18 cellular contexts compared by ENCODE assay signal in the genomic region with DNA sequence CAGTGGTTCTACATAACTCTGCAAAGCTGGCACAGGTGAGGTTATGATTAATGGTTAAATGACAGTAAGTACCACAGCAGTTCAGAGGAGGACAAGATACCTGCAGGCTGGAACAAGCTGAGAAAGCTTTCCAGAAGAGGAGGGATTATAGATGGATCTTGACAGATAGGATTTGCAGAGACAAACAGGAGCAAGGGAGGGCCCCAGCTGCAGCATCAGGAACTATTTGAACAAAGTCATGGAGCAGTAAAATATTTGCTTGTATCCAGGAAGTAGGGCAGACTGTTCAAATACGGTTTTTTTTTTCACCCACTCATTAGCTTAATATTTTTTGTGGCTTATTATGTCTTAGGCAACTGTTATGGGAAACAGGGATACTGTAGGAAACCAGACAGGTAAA.
A peak's percentile ranks its signal among the peaks of the same experiment; 100 is the strongest.
DNase-seq lines count a peak whose midpoint lies in the region; ATAC-seq and TF ChIP-seq lines count a peak whose summit lies in the region.
"Had no signal": no experiment of that assay in that cellular context is flagged by ENCODE, and none has a peak within 500 bp of the region (broad histone marks: within the 10 kb centered on the region; RNA-seq: fewer than 3 reads in every experiment).

No MANE protein-coding gene starts in this region.

- ATAC-seq in body of pancreas (peak; percentile 69), right lobe of liver (peak; percentile 70 to 92 (median 84)), GM23338 (no peak), GM19395 (IDR thresholded peaks at IDR 0.05; ENCODE audit: unreplicated experiment) (no peak), GM21360 (IDR thresholded peaks at IDR 0.05; ENCODE audit: unreplicated experiment) (no peak)
- ATAC-seq: stimulated activated naive CD8-positive, alpha-beta T cell treated with anti-CD3 and anti-CD28 coated beads, Interleukin-15, Interleukin-2, amounts not matched to agents 100 U/mL and 50 U/mL, for 24 hours had no signal

- no peaks in the 10 kb centered on the region for H3K4me1 Mint-ChIP-seq in GM23338

- H3K36me3 Mint-ChIP-seq in GM23338 (ENCODE audit: low read depth) = no peaks in the 10 kb centered on the region

- H3K9me3 ChIP-seq in body of pancreas (no peaks in the 10 kb centered on the region), right lobe of liver (no peaks in the 10 kb centered on the region)

- no peaks in the 10 kb centered on the region for H3K79me2 ChIP-seq in GM23338 (replicated peaks; ENCODE audit: insufficient read depth)

- peaks cover 35% of the 10 kb centered on the region for H3K4me1 ChIP-seq in body of pancreas
- peaks cover 0 to 28% (median 16%) of the 10 kb centered on the region in 4 donors for H3K4me1 ChIP-seq in right lobe of liver
- no peaks in the 10 kb centered on the region for H3K4me1 ChIP-seq in GM23338 (ENCODE audit: insufficient read depth)

- no peaks in the 10 kb centered on the region for H4K20me1 ChIP-seq in GM23338 (replicated peaks; ENCODE audit: insufficient read depth)

- no peaks in the 10 kb centered on the region for H3K9me2 ChIP-seq in GM23338 (ENCODE audit: insufficient read depth)

- H3K9me3 Mint-ChIP-seq in GM23338 = no peaks in the 10 kb centered on the region

- no peak overlapping the region for H3K27ac Mint-ChIP-seq in GM23338
- H3K27ac Mint-ChIP-seq: B cell had no signal

- no peak overlapping the region for H3K4me3 Mint-ChIP-seq in GM23338
- H3K4me3 Mint-ChIP-seq: B cell had no signal

- H3K27ac ChIP-seq in body of pancreas (peak overlapping the region in 3 of 4 donors; percentile 43 to 70 (median 57)), right lobe of liver (peak overlapping the region in 2 of 3 donors; percentile 2 to 37), GM23338 (ENCODE audit: low read depth) (no peak overlapping the region)
- H3K27ac ChIP-seq: GM23248 had no signal

- TF ChIP-seq CTCF in body of pancreas (IDR thresholded peaks at IDR 0.05) = no peak
- no peak for TF ChIP-seq CTCF in right lobe of liver (IDR thresholded peaks at IDR 0.05)
- TF ChIP-seq CTCF in GM23338 (conservative IDR thresholded peaks at IDR 0.05; ENCODE audit: low read depth in 2 of 2) = no peak

- no peak overlapping the region; the same call in 1 of the 2 replicates for H2AFZ ChIP-seq in GM23338
- H2AFZ ChIP-seq: GM23248 had no signal

- H3K36me3 ChIP-seq in body of pancreas (replicated peaks in 1 of 2; ENCODE audit: insufficient read depth in 1 of 2, low read depth in 2 of 2) (no peaks in the 10 kb centered on the region), right lobe of liver (no peaks in the 10 kb centered on the region), GM23338 (ENCODE audit: insufficient read depth) (no peaks in the 10 kb centered on the region)

- no peaks in the 10 kb centered on the region for H3K27me3 Mint-ChIP-seq in GM23338 (ENCODE audit: insufficient read depth, low read depth, poor library complexity)
- H3K27me3 Mint-ChIP-seq: B cell had no signal

- H3K27me3 ChIP-seq in body of pancreas = no peaks in the 10 kb centered on the region
- H3K27me3 ChIP-seq in right lobe of liver = no peaks in the 10 kb centered on the region
- H3K27me3 ChIP-seq in GM23338 (ENCODE audit: insufficient read depth) = no peaks in the 10 kb centered on the region

- no peak overlapping the region for H3K4me3 ChIP-seq in body of pancreas
- no peak overlapping the region for H3K4me3 ChIP-seq in right lobe of liver
- H3K4me3 ChIP-seq in GM23338 = no peak overlapping the region
- H3K4me3 ChIP-seq: GM23248 had no signal

- intact Hi-C loops in body of pancreas (cut with DNase I) (no loop called here), right lobe of liver (cut with DNase I) (no loop called here)

- TF ChIP-seq POLR2A in body of pancreas (IDR thresholded peaks at IDR 0.05) (no peak), right lobe of liver (IDR thresholded peaks at IDR 0.05) (no peak)

- 0 to 6% methylated on average over 1 of the region's 1 CpG for WGBS in body of pancreas, 2 donors
- WGBS in right lobe of liver (ENCODE audit: insufficient coverage, low coverage, low lambda C conversion rate, missing lambda C conversion rate) = 0% methylated on average over 1 of the region's 1 CpG

- no peaks in the 10 kb centered on the region for H3F3A ChIP-seq in GM23338 (replicated peaks; ENCODE audit: low read depth)

- no peak overlapping the region for H3K4me2 ChIP-seq in GM23338

- DNase-seq in DMS53 treated with DMSO at 0.1 percent for 48 hours (lab: John Stamatoyannopoulos, UW; ENCODE audit: unreplicated experiment) (peak; percentile 78), NCI-H524 (lab: John Stamatoyannopoulos, UW) (peak; percentile 18 to 77), body of pancreas (peak; percentile 19 to 57 (median 40)), right lobe of liver (peak in 1 of 3 donors; percentile 42), NCI-H2196 (lab: John Stamatoyannopoulos, UW; ENCODE audit: unreplicated experiment) (no peak), GM23338 (ENCODE audit: low spot score) (no peak)
- DNase-seq: activated effector memory CD4-positive, alpha-beta T cell treated with anti-CD3 and anti-CD28 coated beads, Interleukin-2, amount 50 U/mL, for 16 hours; aorta; cortex of kidney; DMS79; erythroblast; GM23248; NCI-H1048; stimulated activated naive CD8-positive, alpha-beta T cell treated with anti-CD3 and anti-CD28 coated beads, Interleukin-15, Interleukin-2, amounts not matched to agents 100 U/mL and 50 U/mL, for 24 hours; SW 1271 had no signal

TF ChIP-seq in GM23338, 12 proteins besides CTCF, POLR2A, EP300 and RAD21 (continues in another document):
- TF ChIP-seq, protein P1, sequence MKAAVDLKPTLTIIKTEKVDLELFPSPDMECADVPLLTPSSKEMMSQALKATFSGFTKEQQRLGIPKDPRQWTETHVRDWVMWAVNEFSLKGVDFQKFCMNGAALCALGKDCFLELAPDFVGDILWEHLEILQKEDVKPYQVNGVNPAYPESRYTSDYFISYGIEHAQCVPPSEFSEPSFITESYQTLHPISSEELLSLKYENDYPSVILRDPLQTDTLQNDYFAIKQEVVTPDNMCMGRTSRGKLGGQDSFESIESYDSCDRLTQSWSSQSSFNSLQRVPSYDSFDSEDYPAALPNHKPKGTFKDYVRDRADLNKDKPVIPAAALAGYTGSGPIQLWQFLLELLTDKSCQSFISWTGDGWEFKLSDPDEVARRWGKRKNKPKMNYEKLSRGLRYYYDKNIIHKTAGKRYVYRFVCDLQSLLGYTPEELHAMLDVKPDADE (IDR thresholded peaks at IDR 0.05) = no peak
- TF ChIP-seq, protein P2, sequence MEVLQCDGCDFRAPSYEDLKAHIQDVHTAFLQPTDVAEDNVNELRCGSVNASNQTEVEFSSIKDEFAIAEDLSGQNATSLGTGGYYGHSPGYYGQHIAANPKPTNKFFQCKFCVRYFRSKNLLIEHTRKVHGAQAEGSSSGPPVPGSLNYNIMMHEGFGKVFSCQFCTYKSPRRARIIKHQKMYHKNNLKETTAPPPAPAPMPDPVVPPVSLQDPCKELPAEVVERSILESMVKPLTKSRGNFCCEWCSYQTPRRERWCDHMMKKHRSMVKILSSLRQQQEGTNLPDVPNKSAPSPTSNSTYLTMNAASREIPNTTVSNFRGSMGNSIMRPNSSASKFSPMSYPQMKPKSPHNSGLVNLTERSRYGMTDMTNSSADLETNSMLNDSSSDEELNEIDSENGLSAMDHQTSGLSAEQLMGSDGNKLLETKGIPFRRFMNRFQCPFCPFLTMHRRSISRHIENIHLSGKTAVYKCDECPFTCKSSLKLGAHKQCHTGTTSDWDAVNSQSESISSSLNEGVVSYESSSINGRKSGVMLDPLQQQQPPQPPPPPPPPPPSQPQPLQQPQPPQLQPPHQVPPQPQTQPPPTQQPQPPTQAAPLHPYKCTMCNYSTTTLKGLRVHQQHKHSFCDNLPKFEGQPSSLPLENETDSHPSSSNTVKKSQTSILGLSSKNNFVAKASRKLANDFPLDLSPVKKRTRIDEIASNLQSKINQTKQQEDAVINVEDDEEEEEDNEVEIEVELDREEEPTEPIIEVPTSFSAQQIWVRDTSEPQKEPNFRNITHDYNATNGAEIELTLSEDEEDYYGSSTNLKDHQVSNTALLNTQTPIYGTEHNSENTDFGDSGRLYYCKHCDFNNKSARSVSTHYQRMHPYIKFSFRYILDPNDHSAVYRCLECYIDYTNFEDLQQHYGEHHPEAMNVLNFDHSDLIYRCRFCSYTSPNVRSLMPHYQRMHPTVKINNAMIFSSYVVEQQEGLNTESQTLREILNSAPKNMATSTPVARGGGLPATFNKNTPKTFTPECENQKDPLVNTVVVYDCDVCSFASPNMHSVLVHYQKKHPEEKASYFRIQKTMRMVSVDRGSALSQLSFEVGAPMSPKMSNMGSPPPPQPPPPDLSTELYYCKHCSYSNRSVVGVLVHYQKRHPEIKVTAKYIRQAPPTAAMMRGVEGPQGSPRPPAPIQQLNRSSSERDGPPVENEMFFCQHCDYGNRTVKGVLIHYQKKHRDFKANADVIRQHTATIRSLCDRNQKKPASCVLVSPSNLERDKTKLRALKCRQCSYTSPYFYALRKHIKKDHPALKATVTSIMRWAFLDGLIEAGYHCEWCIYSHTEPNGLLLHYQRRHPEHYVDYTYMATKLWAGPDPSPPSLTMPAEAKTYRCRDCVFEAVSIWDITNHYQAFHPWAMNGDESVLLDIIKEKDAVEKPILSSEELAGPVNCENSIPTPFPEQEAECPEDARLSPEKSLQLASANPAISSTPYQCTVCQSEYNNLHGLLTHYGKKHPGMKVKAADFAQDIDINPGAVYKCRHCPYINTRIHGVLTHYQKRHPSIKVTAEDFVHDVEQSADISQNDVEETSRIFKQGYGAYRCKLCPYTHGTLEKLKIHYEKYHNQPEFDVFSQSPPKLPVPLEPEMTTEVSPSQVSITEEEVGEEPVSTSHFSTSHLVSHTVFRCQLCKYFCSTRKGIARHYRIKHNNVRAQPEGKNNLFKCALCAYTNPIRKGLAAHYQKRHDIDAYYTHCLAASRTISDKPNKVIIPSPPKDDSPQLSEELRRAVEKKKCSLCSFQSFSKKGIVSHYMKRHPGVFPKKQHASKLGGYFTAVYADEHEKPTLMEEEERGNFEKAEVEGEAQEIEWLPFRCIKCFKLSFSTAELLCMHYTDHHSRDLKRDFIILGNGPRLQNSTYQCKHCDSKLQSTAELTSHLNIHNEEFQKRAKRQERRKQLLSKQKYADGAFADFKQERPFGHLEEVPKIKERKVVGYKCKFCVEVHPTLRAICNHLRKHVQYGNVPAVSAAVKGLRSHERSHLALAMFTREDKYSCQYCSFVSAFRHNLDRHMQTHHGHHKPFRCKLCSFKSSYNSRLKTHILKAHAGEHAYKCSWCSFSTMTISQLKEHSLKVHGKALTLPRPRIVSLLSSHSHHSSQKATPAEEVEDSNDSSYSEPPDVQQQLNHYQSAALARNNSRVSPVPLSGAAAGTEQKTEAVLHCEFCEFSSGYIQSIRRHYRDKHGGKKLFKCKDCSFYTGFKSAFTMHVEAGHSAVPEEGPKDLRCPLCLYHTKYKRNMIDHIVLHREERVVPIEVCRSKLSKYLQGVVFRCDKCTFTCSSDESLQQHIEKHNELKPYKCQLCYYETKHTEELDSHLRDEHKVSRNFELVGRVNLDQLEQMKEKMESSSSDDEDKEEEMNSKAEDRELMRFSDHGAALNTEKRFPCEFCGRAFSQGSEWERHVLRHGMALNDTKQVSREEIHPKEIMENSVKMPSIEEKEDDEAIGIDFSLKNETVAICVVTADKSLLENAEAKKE (CRISPR knock-in tag; IDR thresholded peaks at IDR 0.05) = no peak

Comparison
In these comparisons a context has a peak if more than half of its experiments do, and no peak if none do; other contexts are left out.
1. DNase-seq: peak in DMS53 treated with DMSO at 0.1 percent for 48 hours (single experiment), NCI-H524 (2 of 2) and body of pancreas (4 of 4); none in NCI-H2196 (single experiment) and GM23338 (single experiment).
2. ATAC-seq: peak in body of pancreas (single experiment) and right lobe of liver (4 of 4); none in GM23338 (single experiment), GM19395 (single experiment) and GM21360 (single experiment).